23 cellular contexts compared by ENCODE assay signal in the genomic region with DNA sequence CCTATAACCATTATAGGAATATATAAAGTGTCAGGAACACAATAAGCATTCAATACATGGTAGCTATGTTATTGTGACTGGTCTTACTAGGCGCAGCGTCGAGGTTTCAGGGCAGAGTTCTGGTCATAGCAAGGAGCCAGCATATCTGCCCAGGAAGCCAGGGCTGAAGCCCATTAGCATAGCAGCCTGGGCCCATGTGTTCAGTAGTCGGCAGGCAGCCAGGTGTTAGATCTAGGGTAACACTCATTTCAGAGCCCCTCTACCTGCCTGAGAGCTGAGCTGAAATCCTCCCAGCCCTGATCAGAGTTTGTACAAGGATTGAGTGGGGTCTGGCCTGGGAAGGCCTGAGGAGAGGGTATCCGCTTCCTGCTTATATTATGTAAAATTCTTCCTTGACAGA. TPM values are rescaled to one million over a fixed set of nuclear protein-coding genes. Genes with fewer than 3 reads are reported as not detected.
A peak's percentile ranks its signal among the peaks of the same experiment; 100 is the strongest.
DNase-seq lines count a peak whose midpoint lies in the region; ATAC-seq and TF ChIP-seq lines count a peak whose summit lies in the region.
"Had no signal": no experiment of that assay in that cellular context is flagged by ENCODE, and none has a peak within 500 bp of the region (broad histone marks: within the 10 kb centered on the region; RNA-seq: fewer than 3 reads in every experiment).

No MANE protein-coding gene starts in this region.

- H3K27me3 Mint-ChIP-seq in brain (no peaks in the 10 kb centered on the region), progenitor cell of endocrine pancreas (no peaks in the 10 kb centered on the region)
- H3K27me3 Mint-ChIP-seq: activated naive CD8-positive, alpha-beta T cell treated with anti-CD3 and anti-CD28 coated beads, Interleukin-2, amount 10 ng/mL, durations not matched to agents 7 days and 5 days; dendritic cell treated with granulocyte-macrophage colony-stimulating factor and Interleukin-4, amounts not matched to agents 40 ng/mL and 50 ng/mL, for 4 days; T-cell had no signal

- in situ Hi-C loops in gastrocnemius medialis (cut with MboI; ENCODE audit: low sequenced_read_pairs in 4 of 4): no loop called here

- H3K4me3 Mint-ChIP-seq in brain: no peak overlapping the region
- H3K4me3 Mint-ChIP-seq in progenitor cell of endocrine pancreas (ENCODE audit: low read depth): no peak overlapping the region
- H3K4me3 Mint-ChIP-seq: activated naive CD8-positive, alpha-beta T cell treated with anti-CD3 and anti-CD28 coated beads, Interleukin-2, amount 10 ng/mL, durations not matched to agents 7 days and 5 days; CD14-positive monocyte; dendritic cell treated with granulocyte-macrophage colony-stimulating factor and Interleukin-4, amounts not matched to agents 40 ng/mL and 50 ng/mL, for 4 days; T-cell had no signal

- intact Hi-C loops in left ventricle myocardium superior (cut with micrococcal nuclease): no loop called here
- intact Hi-C loops in gastrocnemius medialis (cut with DNase I; ENCODE audit: low total_unique reads): loop anchor here (1.0 kb wide), 1 partner anchor 34 kb away; no protein-coding TSS in a partner anchor

- no peak overlapping the region for H3K4me3 ChIP-seq in gastrocnemius medialis

- peaks cover 79% of the 10 kb centered on the region for H3K36me3 Mint-ChIP-seq in brain
- H3K36me3 Mint-ChIP-seq in progenitor cell of endocrine pancreas (ENCODE audit: insufficient read depth): peaks cover 31% of the 10 kb centered on the region

- no peaks in the 10 kb centered on the region for H3K9me3 ChIP-seq in gastrocnemius medialis

- H3K27ac Mint-ChIP-seq in brain (peak overlapping the region in 3 of 5 experiments; percentile 36 to 83 (median 72)), progenitor cell of endocrine pancreas (no peak overlapping the region)
- H3K27ac Mint-ChIP-seq: activated naive CD8-positive, alpha-beta T cell treated with anti-CD3 and anti-CD28 coated beads, Interleukin-2, amount 10 ng/mL, durations not matched to agents 7 days and 5 days; dendritic cell treated with granulocyte-macrophage colony-stimulating factor and Interleukin-4, amounts not matched to agents 40 ng/mL and 50 ng/mL, for 4 days; T-cell had no signal

- H3K27me3 ChIP-seq in gastrocnemius medialis: no peaks in the 10 kb centered on the region

- TF ChIP-seq POLR2A in gastrocnemius medialis (IDR thresholded peaks at IDR 0.05): no peak

- H3K4me1 Mint-ChIP-seq in brain (no peaks in the 10 kb centered on the region), progenitor cell of endocrine pancreas (ENCODE audit: low read depth) (no peaks in the 10 kb centered on the region)

- H3K4me1 ChIP-seq in gastrocnemius medialis: peaks cover 36% of the 10 kb centered on the region in 2 donors

- TF ChIP-seq CTCF in brain (conservative IDR thresholded peaks at IDR 0.05) (no peak), gastrocnemius medialis (IDR thresholded peaks at IDR 0.05 in 4 of 5, conservative IDR thresholded peaks at IDR 0.05 in 1 of 5) (no peak), progenitor cell of endocrine pancreas (IDR thresholded peaks at IDR 0.05; ENCODE audit: unreplicated experiment) (no peak)

- H3K9me3 Mint-ChIP-seq in brain: no peaks in the 10 kb centered on the region
- H3K9me3 Mint-ChIP-seq in progenitor cell of endocrine pancreas (ENCODE audit: low read depth): no peaks in the 10 kb centered on the region
- H3K9me3 Mint-ChIP-seq: activated naive CD8-positive, alpha-beta T cell treated with anti-CD3 and anti-CD28 coated beads, Interleukin-2, amount 10 ng/mL, durations not matched to agents 7 days and 5 days; CD14-positive monocyte; dendritic cell treated with granulocyte-macrophage colony-stimulating factor and Interleukin-4, amounts not matched to agents 40 ng/mL and 50 ng/mL, for 4 days; T-cell had no signal

- H3K36me3 ChIP-seq in gastrocnemius medialis: peaks cover 0 to 64% of the 10 kb centered on the region in 2 donors

- ATAC-seq in left ventricle myocardium superior (peak; percentile 43), gastrocnemius medialis (peak; percentile 29 to 69), GM18498 (IDR thresholded peaks at IDR 0.05; ENCODE audit: unreplicated experiment) (no peak)
- ATAC-seq: T-cell had no signal

- DNase-seq in DMS 273 treated with DMSO at 0.1 percent for 48 hours (lab: John Stamatoyannopoulos, UW): peak; percentile 80
- no peak for DNase-seq in left ventricle myocardium superior
- no peak for DNase-seq in gastrocnemius medialis
- no peak for DNase-seq in activated CD4-positive, alpha-beta T cell treated with anti-CD3 and anti-CD28 coated beads for 48 hours
- DNase-seq in progenitor cell of endocrine pancreas (ENCODE audit: low spot score, unreplicated experiment): no peak
- no peak for DNase-seq in CD1c-positive myeloid dendritic cell (ENCODE audit: extremely low spot score)
- DNase-seq: activated CD4-positive, CD25-positive, alpha-beta regulatory T cell treated with anti-CD3 and anti-CD28 coated beads, Interleukin-2, amount 50 U/mL, for 72 hours; activated naive CD8-positive, alpha-beta T cell treated with anti-CD3 and anti-CD28 coated beads, Interleukin-2, amount 10 ng/mL, durations not matched to agents 7 days and 5 days; NCI-H1092; NCI-H187 treated with DMSO at 0.1 percent for 48 hours; NCI-H226; NCI-H82; SIG-M5; stimulated activated CD4-positive, alpha-beta T cell treated with anti-CD3 and anti-CD28 coated beads, Interleukin-15, amount 100 ng/mL, for 24 hours; T-cell had no signal

- H3K27ac ChIP-seq in gastrocnemius medialis: peak overlapping the region; percentile 65 to 83 (median 78)

RNA-seq across cellular contexts. Expression of gene C20orf173, which starts 32.1 kb away (rescaled TPM):
- polyA plus RNA-seq in brain (ENCODE audit: insufficient read depth, low read depth, low replicate concordance): not detected
- total RNA-seq in left ventricle myocardium superior: not detected
- not detected for total RNA-seq in gastrocnemius medialis
- total RNA-seq in progenitor cell of endocrine pancreas: not detected in 2 replicates
- total RNA-seq: activated naive CD8-positive, alpha-beta T cell treated with anti-CD3 and anti-CD28 coated beads, Interleukin-2, amount 10 ng/mL, durations not matched to agents 7 days and 5 days; endothelial cell of umbilical vein; G401; lower leg skin; renal cortical epithelial cell; T-cell had no signal
- polyA plus RNA-seq: CD14-positive monocyte, endothelial cell of umbilical vein had no signal

RNA-seq across cellular contexts. Expression of gene CEP250, which starts 41.9 kb away (rescaled TPM):
- 49.7 TPM for polyA plus RNA-seq in brain (ENCODE audit: insufficient read depth, low read depth, low replicate concordance)
- total RNA-seq in left ventricle myocardium superior (17.7 TPM), gastrocnemius medialis (10 to 100 TPM; 10.9 to 13.9 (median 12.8) TPM), progenitor cell of endocrine pancreas (73.2 and 76.9 TPM in 2 replicates)

RNA-seq across cellular contexts. Expression of gene ERGIC3, which starts 44.6 kb away (rescaled TPM):
- polyA plus RNA-seq in brain (ENCODE audit: insufficient read depth, low read depth, low replicate concordance): 404 TPM
- total RNA-seq in left ventricle myocardium superior (92.3 TPM), gastrocnemius medialis (10 to 100 TPM; 82.5 to 91.0 (median 89.2) TPM), progenitor cell of endocrine pancreas (286 and 290 TPM in 2 replicates)

RNA-seq across cellular contexts. Expression of gene GDF5, which starts 59.3 kb away (rescaled TPM):
- 0.25 TPM for polyA plus RNA-seq in brain (ENCODE audit: insufficient read depth, low read depth, low replicate concordance)
- 0.12 TPM for total RNA-seq in left ventricle myocardium superior
- total RNA-seq in gastrocnemius medialis: not detected
- not detected in 2 replicates for total RNA-seq in progenitor cell of endocrine pancreas
- total RNA-seq: activated naive CD8-positive, alpha-beta T cell treated with anti-CD3 and anti-CD28 coated beads, Interleukin-2, amount 10 ng/mL, durations not matched to agents 7 days and 5 days had no signal
- polyA plus RNA-seq: CD14-positive monocyte had no signal
